In the genomic region with DNA sequence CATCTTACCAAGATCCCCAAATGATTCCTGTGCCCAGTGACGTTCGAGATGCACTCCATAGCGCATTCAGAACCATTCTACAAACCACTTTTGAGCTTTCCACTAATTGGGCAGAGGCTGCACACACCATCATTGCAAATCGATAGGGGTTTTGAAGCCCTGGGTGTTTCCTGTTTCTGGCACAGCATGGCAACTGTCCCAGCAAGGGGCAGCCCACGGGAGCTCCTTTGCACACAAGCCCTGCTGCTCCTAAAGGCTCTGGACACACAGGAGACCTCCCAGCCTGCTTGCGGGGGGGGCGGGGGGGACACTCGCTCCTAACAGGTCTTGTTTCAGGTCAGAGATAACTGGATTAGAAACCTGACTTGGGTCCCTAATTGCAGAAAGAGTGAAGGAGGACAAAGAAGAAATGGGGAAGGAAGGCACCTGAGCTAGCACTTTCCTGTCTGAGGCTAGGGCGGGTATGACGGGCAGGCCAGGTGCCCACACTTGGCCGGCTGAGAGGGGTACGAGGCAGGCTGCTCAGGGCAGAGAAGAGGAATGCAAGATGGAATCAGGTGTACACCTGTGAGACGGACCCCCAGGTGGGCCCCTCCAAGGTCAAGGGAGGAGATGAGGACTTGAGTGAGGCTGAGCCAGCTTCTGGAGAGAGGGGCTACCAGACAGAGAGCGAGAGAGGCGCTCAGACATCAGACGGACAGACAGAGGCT, we compare ENCODE assay signal across 9 cellular contexts. TPM values are rescaled to one million over a fixed set of nuclear protein-coding genes. Genes with fewer than 3 reads are reported as not detected.
DNase-seq lines count a peak whose midpoint lies in the region; ATAC-seq, FAIRE-seq and TF ChIP-seq lines count a peak whose summit lies in the region.
"Had no signal": no experiment of that assay in that cellular context is flagged by ENCODE, and none has a peak within 500 bp of the region (broad histone marks: within the 10 kb centered on the region; RNA-seq: fewer than 3 reads in every experiment).

No MANE protein-coding gene starts in this region.

- ATAC-seq in GM18502 (IDR thresholded peaks at IDR 0.05; ENCODE audit: poor library complexity, unreplicated experiment), result no peak

- H3K27ac ChIP-seq in HUES6 (ENCODE audit: low read depth, low read length) (no peak overlapping the region), kidney (ENCODE audit: low read depth in 2 of 2, low read length in 2 of 2) (peak overlapping the region in 1 of 2 donors; percentile 90), skeletal muscle tissue (ENCODE audit: low read depth, low read length) (no peak overlapping the region)

- peak overlapping the region; percentile 72 for H3K4me3 ChIP-seq in HUES6 (ENCODE audit: low read depth, low read length)
- H3K4me3 ChIP-seq in kidney (ENCODE audit: low read length in 2 of 2), result peak overlapping the region; percentile 55 to 80
- peak overlapping the region; percentile 56 to 73 (median 68) for H3K4me3 ChIP-seq in skeletal muscle tissue (ENCODE audit: low read length in 3 of 3)

- CTCF ChIA-PET in activated CD4-positive, alpha-beta memory T cell treated with anti-CD3 and anti-CD28 coated beads for 36 hours (lab: Charles Lee), result interaction anchor here (1.1 kb wide), 1 partner anchor 12 kb away, joined by 3 read pairs; no protein-coding TSS in a partner anchor

- peak overlapping the region; percentile 83 for H3K4me3 Mint-ChIP-seq in activated CD4-positive, alpha-beta memory T cell treated with anti-CD3 and anti-CD28 coated beads for 36 hours

- H3K36me3 Mint-ChIP-seq in activated CD4-positive, alpha-beta memory T cell treated with anti-CD3 and anti-CD28 coated beads for 36 hours, result no peaks in the 10 kb centered on the region

- H3K4me1 Mint-ChIP-seq in activated CD4-positive, alpha-beta memory T cell treated with anti-CD3 and anti-CD28 coated beads for 36 hours (ENCODE audit: low read depth), result peaks cover 18% of the 10 kb centered on the region

- H3K9me3 ChIP-seq in HUES6 (ENCODE audit: control insufficient read depth, insufficient read depth, low read depth, low read length) (no peaks in the 10 kb centered on the region), kidney (ENCODE audit: control insufficient read depth in 1 of 2, low read length in 2 of 2) (no peaks in the 10 kb centered on the region), skeletal muscle tissue (ENCODE audit: control insufficient read depth in 3 of 3, low read length in 3 of 3) (no peaks in the 10 kb centered on the region)

- H3K36me3 ChIP-seq in HUES6 (ENCODE audit: control insufficient read depth, insufficient read depth, low read length) (no peaks in the 10 kb centered on the region), kidney (ENCODE audit: control insufficient read depth in 1 of 2, insufficient read depth in 2 of 2, low read length in 2 of 2) (no peaks in the 10 kb centered on the region), skeletal muscle tissue (ENCODE audit: control insufficient read depth in 3 of 3, insufficient read depth in 3 of 3, low read length in 3 of 3) (no peaks in the 10 kb centered on the region)

- DNase-seq in activated CD4-positive, alpha-beta memory T cell treated with anti-CD3 and anti-CD28 coated beads for 36 hours, result no peak
- DNase-seq in kidney (no peak), NCI-H2227 treated with DMSO at 0.1 percent for 48 hours (lab: John Stamatoyannopoulos, UW) (no peak), HuH-7 (ENCODE audit: low spot score) (no peak), medulla oblongata (ENCODE audit: extremely low spot score) (no peak)
- DNase-seq: occipital lobe had no signal

- no peak overlapping the region for H3K27ac Mint-ChIP-seq in activated CD4-positive, alpha-beta memory T cell treated with anti-CD3 and anti-CD28 coated beads for 36 hours

- H3K27me3 ChIP-seq in HUES6 (ENCODE audit: control insufficient read depth, insufficient read depth, low read length) (peaks cover 78% of the 10 kb centered on the region), skeletal muscle tissue (ENCODE audit: control insufficient read depth in 3 of 3, insufficient read depth in 3 of 3, low read length in 3 of 3) (peaks cover 7 to 17% (median 11%) of the 10 kb centered on the region in 3 donors)

- POLR2A ChIA-PET in activated CD4-positive, alpha-beta memory T cell treated with anti-CD3 and anti-CD28 coated beads for 36 hours (lab: Charles Lee), result no interaction called here

- no peaks in the 10 kb centered on the region for H3K9me3 Mint-ChIP-seq in activated CD4-positive, alpha-beta memory T cell treated with anti-CD3 and anti-CD28 coated beads for 36 hours

- intact Hi-C loops in activated CD4-positive, alpha-beta memory T cell treated with anti-CD3 and anti-CD28 coated beads for 36 hours (cut with micrococcal nuclease), result no loop called here
- intact Hi-C loops in kidney (cut with DNase I), result no loop called here

- peaks cover 5% of the 10 kb centered on the region for H3K27me3 Mint-ChIP-seq in activated CD4-positive, alpha-beta memory T cell treated with anti-CD3 and anti-CD28 coated beads for 36 hours

- no peak for FAIRE-seq in kidney (lab: Jason Lieb, UNC)

- H3K9ac ChIP-seq in HUES6 (ENCODE audit: low read length), result peak overlapping the region; percentile 7
- peak overlapping the region in 1 of 2 donors; percentile 82 for H3K9ac ChIP-seq in kidney (ENCODE audit: low read length in 2 of 2)
- H3K9ac ChIP-seq in skeletal muscle tissue (ENCODE audit: low read depth in 1 of 3, low read length in 3 of 3), result peak overlapping the region in 1 of 3 donors; percentile 54

- H3K4me1 ChIP-seq in HUES6 (ENCODE audit: control insufficient read depth, insufficient read depth, low read length) (peaks cover 14% of the 10 kb centered on the region; the same call in 1 of the 2 replicates), kidney (ENCODE audit: control insufficient read depth in 1 of 2, insufficient read depth in 1 of 2, low read depth in 1 of 2, low read length in 2 of 2) (peaks cover 0 to 4% of the 10 kb centered on the region in 2 donors), skeletal muscle tissue (ENCODE audit: control insufficient read depth in 3 of 3, insufficient read depth in 3 of 3, low read length in 3 of 3) (peaks cover 4 to 6% (median 5%) of the 10 kb centered on the region in 3 donors)

- TF ChIP-seq CTCF in kidney (IDR thresholded peaks at IDR 0.05; ENCODE audit: borderline replicate concordance, extremely low read depth, insufficient read depth), result no peak

RNA-seq across cellular contexts. Expression of gene FBP1, which starts 0.8 kb away (rescaled TPM):
- total RNA-seq in activated CD4-positive, alpha-beta memory T cell treated with anti-CD3 and anti-CD28 coated beads for 36 hours, result under 1 TPM; 0.62 to 0.68 TPM
- total RNA-seq in kidney (27.3 TPM), skeletal muscle tissue (not detected)
- 266 TPM for polyA plus RNA-seq in kidney (ENCODE audit: insufficient read depth, low read depth, low replicate concordance)
- total RNA-seq: occipital lobe had no signal

RNA-seq across cellular contexts. Expression of gene FBP2, which starts 44.9 kb away (rescaled TPM):
- total RNA-seq in activated CD4-positive, alpha-beta memory T cell treated with anti-CD3 and anti-CD28 coated beads for 36 hours, result not detected
- not detected for total RNA-seq in kidney
- not detected for polyA plus RNA-seq in kidney (ENCODE audit: insufficient read depth, low read depth, low replicate concordance)
- 72.5 TPM for total RNA-seq in skeletal muscle tissue
- total RNA-seq: occipital lobe had no signal

Comparison
In these comparisons a context has a peak if more than half of its experiments do, and no peak if none do; other contexts are left out.
1. RNA of gene FBP1, which starts 0.8 kb away (total RNA-seq): 27.3 TPM in kidney (single experiment); 0.62 to 0.68 TPM in activated CD4-positive, alpha-beta memory T cell treated with anti-CD3 and anti-CD28 coated beads for 36 hours and not detected in skeletal muscle tissue (single experiment); every median in the first group is over 10 times any median in the second.
2. RNA of gene FBP2, which starts 44.9 kb away (total RNA-seq): 72.5 TPM in skeletal muscle tissue (single experiment); not detected in activated CD4-positive, alpha-beta memory T cell treated with anti-CD3 and anti-CD28 coated beads for 36 hours and not detected in kidney (single experiment); every median in the first group is over 10 times any median in the second.
3. Peak in every context shown above with its lines, with median percentiles within 50 percentile points of each other: H3K4me3 ChIP-seq.